Comparison of ENCODE assay signal across 1 cellular context in genomic region chr5:90949469-90950358, GRCh38.
TF ChIP-seq lines count a peak whose summit lies in the region.

No MANE protein-coding gene starts in this region.

TF ChIP-seq in HepG2, 621 proteins besides CTCF, POLR2A, EP300 and RAD21 (continued from another document and continues in another):
- TF ChIP-seq ZBTB49 (CRISPR knock-in tag; IDR thresholded peaks at IDR 0.05; ENCODE audit: borderline replicate concordance) (no peak), ERF (CRISPR knock-in tag; IDR thresholded peaks at IDR 0.05) (peak; percentile 41; the same call in 1 of the 2 replicates), FOXK1 (CRISPR knock-in tag; IDR thresholded peaks at IDR 0.05; ENCODE audit: borderline replicate concordance, low read depth) (peak; percentile 41; the same call in 1 of the 2 replicates), HMG20A (CRISPR knock-in tag; IDR thresholded peaks at IDR 0.05; ENCODE audit: borderline replicate concordance) (peak; percentile 82; the same call in 1 of the 2 replicates), ZBTB40 (IDR thresholded peaks at IDR 0.05) (no peak), ZBTB40 (CRISPR knock-in tag; IDR thresholded peaks at IDR 0.05) (no peak), ZNF264 (CRISPR knock-in tag; IDR thresholded peaks at IDR 0.05) (no peak), BATF2 (CRISPR knock-in tag; IDR thresholded peaks at IDR 0.05) (no peak), SUZ12 (IDR thresholded peaks at IDR 0.05; ENCODE audit: low read depth, low read length) (no peak), ARNT2 (CRISPR knock-in tag; IDR thresholded peaks at IDR 0.05; ENCODE audit: low read depth) (no peak), ZNF549 (CRISPR knock-in tag; IDR thresholded peaks at IDR 0.05) (no peak), ZNF879 (CRISPR knock-in tag; IDR thresholded peaks at IDR 0.05) (no peak), ZNF747 (CRISPR knock-in tag; IDR thresholded peaks at IDR 0.05; ENCODE audit: borderline replicate concordance) (0 out of 2 replicates have a peak, but pooled peaks have one; percentile 27), ZSCAN9 (CRISPR knock-in tag; IDR thresholded peaks at IDR 0.05; ENCODE audit: borderline replicate concordance) (peak; percentile 49; the same call in 1 of the 2 replicates), HNF4G (IDR thresholded peaks at IDR 0.05; ENCODE audit: borderline replicate concordance, low read depth, low read length) (peak; percentile 48; the same call in 1 of the 2 replicates), HNF4G (CRISPR knock-in tag; IDR thresholded peaks at IDR 0.05; ENCODE audit: borderline replicate concordance, low read depth) (no peak), NFIC (IDR thresholded peaks at IDR 0.05; ENCODE audit: low read length) (peak; percentile 72; the same call in 1 of the 2 replicates), ZNF761 (CRISPR knock-in tag; conservative IDR thresholded peaks at IDR 0.05) (no peak), PPARG (CRISPR knock-in tag; conservative IDR thresholded peaks at IDR 0.05) (0 out of 2 replicates have a peak, but pooled peaks have one; percentile 69), CEBPG (CRISPR knock-in tag; IDR thresholded peaks at IDR 0.05) (peak; percentile 24), GTF3A (CRISPR knock-in tag; conservative IDR thresholded peaks at IDR 0.05) (no peak), ARID5B (CRISPR knock-in tag; IDR thresholded peaks at IDR 0.05) (peak; percentile 89), ZNF614 (CRISPR knock-in tag; IDR thresholded peaks at IDR 0.05; ENCODE audit: borderline replicate concordance) (peak; percentile 60; the same call in 1 of the 2 replicates), MAF1 (CRISPR knock-in tag; IDR thresholded peaks at IDR 0.05; ENCODE audit: borderline replicate concordance) (no peak), NFE2L2 (IDR thresholded peaks at IDR 0.05; ENCODE audit: low read length) (no peak), JUNB (CRISPR knock-in tag; IDR thresholded peaks at IDR 0.05; ENCODE audit: borderline replicate concordance) (no peak), HNF4A (CRISPR knock-in tag; IDR thresholded peaks at IDR 0.05) (peak; percentile 88), REPIN1 (CRISPR knock-in tag; IDR thresholded peaks at IDR 0.05; ENCODE audit: borderline replicate concordance, low read depth) (no peak)
- TF ChIP-seq, protein P1, sequence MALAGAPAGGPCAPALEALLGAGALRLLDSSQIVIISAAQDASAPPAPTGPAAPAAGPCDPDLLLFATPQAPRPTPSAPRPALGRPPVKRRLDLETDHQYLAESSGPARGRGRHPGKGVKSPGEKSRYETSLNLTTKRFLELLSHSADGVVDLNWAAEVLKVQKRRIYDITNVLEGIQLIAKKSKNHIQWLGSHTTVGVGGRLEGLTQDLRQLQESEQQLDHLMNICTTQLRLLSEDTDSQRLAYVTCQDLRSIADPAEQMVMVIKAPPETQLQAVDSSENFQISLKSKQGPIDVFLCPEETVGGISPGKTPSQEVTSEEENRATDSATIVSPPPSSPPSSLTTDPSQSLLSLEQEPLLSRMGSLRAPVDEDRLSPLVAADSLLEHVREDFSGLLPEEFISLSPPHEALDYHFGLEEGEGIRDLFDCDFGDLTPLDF (CRISPR knock-in tag; IDR thresholded peaks at IDR 0.05), result no peak
- TF ChIP-seq, protein P2, sequence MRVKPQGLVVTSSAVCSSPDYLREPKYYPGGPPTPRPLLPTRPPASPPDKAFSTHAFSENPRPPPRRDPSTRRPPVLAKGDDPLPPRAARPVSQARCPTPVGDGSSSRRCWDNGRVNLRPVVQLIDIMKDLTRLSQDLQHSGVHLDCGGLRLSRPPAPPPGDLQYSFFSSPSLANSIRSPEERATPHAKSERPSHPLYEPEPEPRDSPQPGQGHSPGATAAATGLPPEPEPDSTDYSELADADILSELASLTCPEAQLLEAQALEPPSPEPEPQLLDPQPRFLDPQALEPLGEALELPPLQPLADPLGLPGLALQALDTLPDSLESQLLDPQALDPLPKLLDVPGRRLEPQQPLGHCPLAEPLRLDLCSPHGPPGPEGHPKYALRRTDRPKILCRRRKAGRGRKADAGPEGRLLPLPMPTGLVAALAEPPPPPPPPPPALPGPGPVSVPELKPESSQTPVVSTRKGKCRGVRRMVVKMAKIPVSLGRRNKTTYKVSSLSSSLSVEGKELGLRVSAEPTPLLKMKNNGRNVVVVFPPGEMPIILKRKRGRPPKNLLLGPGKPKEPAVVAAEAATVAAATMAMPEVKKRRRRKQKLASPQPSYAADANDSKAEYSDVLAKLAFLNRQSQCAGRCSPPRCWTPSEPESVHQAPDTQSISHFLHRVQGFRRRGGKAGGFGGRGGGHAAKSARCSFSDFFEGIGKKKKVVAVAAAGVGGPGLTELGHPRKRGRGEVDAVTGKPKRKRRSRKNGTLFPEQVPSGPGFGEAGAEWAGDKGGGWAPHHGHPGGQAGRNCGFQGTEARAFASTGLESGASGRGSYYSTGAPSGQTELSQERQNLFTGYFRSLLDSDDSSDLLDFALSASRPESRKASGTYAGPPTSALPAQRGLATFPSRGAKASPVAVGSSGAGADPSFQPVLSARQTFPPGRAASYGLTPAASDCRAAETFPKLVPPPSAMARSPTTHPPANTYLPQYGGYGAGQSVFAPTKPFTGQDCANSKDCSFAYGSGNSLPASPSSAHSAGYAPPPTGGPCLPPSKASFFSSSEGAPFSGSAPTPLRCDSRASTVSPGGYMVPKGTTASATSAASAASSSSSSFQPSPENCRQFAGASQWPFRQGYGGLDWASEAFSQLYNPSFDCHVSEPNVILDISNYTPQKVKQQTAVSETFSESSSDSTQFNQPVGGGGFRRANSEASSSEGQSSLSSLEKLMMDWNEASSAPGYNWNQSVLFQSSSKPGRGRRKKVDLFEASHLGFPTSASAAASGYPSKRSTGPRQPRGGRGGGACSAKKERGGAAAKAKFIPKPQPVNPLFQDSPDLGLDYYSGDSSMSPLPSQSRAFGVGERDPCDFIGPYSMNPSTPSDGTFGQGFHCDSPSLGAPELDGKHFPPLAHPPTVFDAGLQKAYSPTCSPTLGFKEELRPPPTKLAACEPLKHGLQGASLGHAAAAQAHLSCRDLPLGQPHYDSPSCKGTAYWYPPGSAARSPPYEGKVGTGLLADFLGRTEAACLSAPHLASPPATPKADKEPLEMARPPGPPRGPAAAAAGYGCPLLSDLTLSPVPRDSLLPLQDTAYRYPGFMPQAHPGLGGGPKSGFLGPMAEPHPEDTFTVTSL (CRISPR knock-in tag; IDR thresholded peaks at IDR 0.05; ENCODE audit: borderline replicate concordance), result peak; percentile 89; the same call in 1 of the 2 replicates
- TF ChIP-seq, protein P3, sequence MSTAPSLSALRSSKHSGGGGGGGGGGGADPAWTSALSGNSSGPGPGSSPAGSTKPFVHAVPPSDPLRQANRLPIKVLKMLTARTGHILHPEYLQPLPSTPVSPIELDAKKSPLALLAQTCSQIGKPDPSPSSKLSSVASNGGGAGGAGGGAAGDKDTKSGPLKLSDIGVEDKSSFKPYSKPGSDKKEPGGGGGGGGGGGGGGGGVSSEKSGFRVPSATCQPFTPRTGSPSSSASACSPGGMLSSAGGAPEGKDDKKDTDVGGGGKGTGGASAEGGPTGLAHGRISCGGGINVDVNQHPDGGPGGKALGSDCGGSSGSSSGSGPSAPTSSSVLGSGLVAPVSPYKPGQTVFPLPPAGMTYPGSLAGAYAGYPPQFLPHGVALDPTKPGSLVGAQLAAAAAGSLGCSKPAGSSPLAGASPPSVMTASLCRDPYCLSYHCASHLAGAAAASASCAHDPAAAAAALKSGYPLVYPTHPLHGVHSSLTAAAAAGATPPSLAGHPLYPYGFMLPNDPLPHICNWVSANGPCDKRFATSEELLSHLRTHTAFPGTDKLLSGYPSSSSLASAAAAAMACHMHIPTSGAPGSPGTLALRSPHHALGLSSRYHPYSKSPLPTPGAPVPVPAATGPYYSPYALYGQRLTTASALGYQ (CRISPR knock-in tag; IDR thresholded peaks at IDR 0.05), result no peak
